ENCODE assay signal across 11 cellular contexts in genomic region chr4:173289351-173289725, GRCh38. TPM values are rescaled to one million over a fixed set of nuclear protein-coding genes. Genes with fewer than 3 reads are reported as not detected.
DNase-seq lines count a peak whose midpoint lies in the region; ATAC-seq and TF ChIP-seq lines count a peak whose summit lies in the region.
"Had no signal": no experiment of that assay in that cellular context is flagged by ENCODE, and none has a peak within 500 bp of the region (broad histone marks: within the 10 kb centered on the region; RNA-seq: fewer than 3 reads in every experiment).

No MANE protein-coding gene starts in this region.

- no peak overlapping the region for H3K27ac ChIP-seq in CD8-positive, alpha-beta T cell (ENCODE audit: low read depth, low read length)
- H3K27ac ChIP-seq: gastroesophageal sphincter had no signal

- no peak for TF ChIP-seq CTCF in CD8-positive, alpha-beta T cell (IDR thresholded peaks at IDR 0.05)

- H3K27me3 Mint-ChIP-seq in CD8-positive, alpha-beta T cell (ENCODE audit: low read depth), result no peaks in the 10 kb centered on the region
- H3K27me3 Mint-ChIP-seq in T-helper 17 cell, result no peaks in the 10 kb centered on the region

- intact Hi-C loops in CD8-positive, alpha-beta T cell (cut with DNase I, micrococcal nuclease), result no loop called here
- intact Hi-C loops in left ventricle myocardium superior (cut with micrococcal nuclease), result no loop called here

- no peak for DNase-seq in CD8-positive, alpha-beta T cell
- no peak for DNase-seq in T-helper 17 cell
- DNase-seq in left ventricle myocardium superior, result no peak
- no peak for DNase-seq in NCI-H128 (lab: John Stamatoyannopoulos, UW; ENCODE audit: unreplicated experiment)
- no peak for DNase-seq in activated gamma-delta T cell (lab: John Stamatoyannopoulos, UW)
- DNase-seq in T-helper 9 cell, result no peak
- DNase-seq in stimulated activated CD8-positive, alpha-beta memory T cell treated with anti-CD3 and anti-CD28 coated beads, Interleukin-4, amount 100 ng/mL, for 48 hours, result no peak
- DNase-seq: activated CD4-positive, alpha-beta T cell treated with anti-CD3 and anti-CD28 coated beads for 4 hours; stimulated activated CD4-positive, alpha-beta T cell treated with anti-CD3 and anti-CD28 coated beads, Interleukin-15, amount 100 ng/mL, for 24 hours had no signal

- peaks cover 13% of the 10 kb centered on the region for H3K4me1 Mint-ChIP-seq in CD8-positive, alpha-beta T cell (ENCODE audit: low read depth)
- peaks cover 7% of the 10 kb centered on the region for H3K4me1 Mint-ChIP-seq in T-helper 17 cell

- no peaks in the 10 kb centered on the region for H3K27me3 ChIP-seq in CD8-positive, alpha-beta T cell (ENCODE audit: insufficient read depth, low read length)
- H3K27me3 ChIP-seq: gastroesophageal sphincter had no signal

- no peak for ATAC-seq in CD8-positive, alpha-beta T cell
- ATAC-seq in GM19395 (IDR thresholded peaks at IDR 0.05; ENCODE audit: unreplicated experiment) (peak; percentile 16), T-helper 17 cell (no peak), left ventricle myocardium superior (peak; percentile 36)
- ATAC-seq: gastroesophageal sphincter had no signal

- no peaks in the 10 kb centered on the region for H3K4me1 ChIP-seq in CD8-positive, alpha-beta T cell (ENCODE audit: insufficient read depth, low read length)
- H3K4me1 ChIP-seq: gastroesophageal sphincter had no signal

- peaks cover 5% of the 10 kb centered on the region for H3K9me3 Mint-ChIP-seq in CD8-positive, alpha-beta T cell

- H3K36me3 ChIP-seq in CD8-positive, alpha-beta T cell (ENCODE audit: insufficient read depth, low read length), result no peaks in the 10 kb centered on the region
- H3K36me3 ChIP-seq: gastroesophageal sphincter had no signal

- CTCF ChIA-PET in CD8-positive, alpha-beta T cell (lab: Charles Lee), result interaction anchor here (1.1 to 2.8 kb wide), 3 partner anchors 12 to 276 kb away, joined by 5 to 8 read pairs (median 5); no protein-coding TSS in a partner anchor

- H3K9me3 ChIP-seq in CD8-positive, alpha-beta T cell (ENCODE audit: low read length), result peaks cover 6% of the 10 kb centered on the region
- no peaks in the 10 kb centered on the region for H3K9me3 ChIP-seq in T-helper 17 cell (ENCODE audit: control insufficient read depth, low read length, poor library complexity, severe bottlenecking)

- no peak overlapping the region for H3K27ac Mint-ChIP-seq in CD8-positive, alpha-beta T cell
- peak overlapping the region; percentile 57 for H3K27ac Mint-ChIP-seq in T-helper 17 cell

- POLR2A ChIA-PET in CD8-positive, alpha-beta T cell (lab: Charles Lee), result no interaction called here

- peak overlapping the region; percentile 60 for H3K4me3 Mint-ChIP-seq in CD8-positive, alpha-beta T cell
- peak overlapping the region; percentile 65 for H3K4me3 Mint-ChIP-seq in T-helper 17 cell

- no peak overlapping the region for H3K4me3 ChIP-seq in CD8-positive, alpha-beta T cell (ENCODE audit: low read depth, low read length)
- H3K4me3 ChIP-seq: gastroesophageal sphincter had no signal

- H3K36me3 Mint-ChIP-seq in CD8-positive, alpha-beta T cell, result peaks cover 9% of the 10 kb centered on the region
- H3K36me3 Mint-ChIP-seq in T-helper 17 cell (ENCODE audit: low read depth), result no peaks in the 10 kb centered on the region

RNA-seq across cellular contexts. Expression of gene HMGB2, which starts 44.8 kb away (rescaled TPM):
- 100 to 1,000 TPM; 172 to 179 TPM for total RNA-seq in CD8-positive, alpha-beta T cell
- total RNA-seq in T-helper 17 cell (100 to 1,000 TPM; 131 to 139 TPM), left ventricle myocardium superior (38.8 TPM)

Comparison
In these comparisons a context has a peak if more than half of its experiments do, and no peak if none do; other contexts are left out.
1. ATAC-seq: peak in GM19395 (single experiment) and left ventricle myocardium superior (single experiment); none in CD8-positive, alpha-beta T cell (single experiment) and T-helper 17 cell (single experiment).